1 cellular context compared by ENCODE assay signal in the genomic region with DNA sequence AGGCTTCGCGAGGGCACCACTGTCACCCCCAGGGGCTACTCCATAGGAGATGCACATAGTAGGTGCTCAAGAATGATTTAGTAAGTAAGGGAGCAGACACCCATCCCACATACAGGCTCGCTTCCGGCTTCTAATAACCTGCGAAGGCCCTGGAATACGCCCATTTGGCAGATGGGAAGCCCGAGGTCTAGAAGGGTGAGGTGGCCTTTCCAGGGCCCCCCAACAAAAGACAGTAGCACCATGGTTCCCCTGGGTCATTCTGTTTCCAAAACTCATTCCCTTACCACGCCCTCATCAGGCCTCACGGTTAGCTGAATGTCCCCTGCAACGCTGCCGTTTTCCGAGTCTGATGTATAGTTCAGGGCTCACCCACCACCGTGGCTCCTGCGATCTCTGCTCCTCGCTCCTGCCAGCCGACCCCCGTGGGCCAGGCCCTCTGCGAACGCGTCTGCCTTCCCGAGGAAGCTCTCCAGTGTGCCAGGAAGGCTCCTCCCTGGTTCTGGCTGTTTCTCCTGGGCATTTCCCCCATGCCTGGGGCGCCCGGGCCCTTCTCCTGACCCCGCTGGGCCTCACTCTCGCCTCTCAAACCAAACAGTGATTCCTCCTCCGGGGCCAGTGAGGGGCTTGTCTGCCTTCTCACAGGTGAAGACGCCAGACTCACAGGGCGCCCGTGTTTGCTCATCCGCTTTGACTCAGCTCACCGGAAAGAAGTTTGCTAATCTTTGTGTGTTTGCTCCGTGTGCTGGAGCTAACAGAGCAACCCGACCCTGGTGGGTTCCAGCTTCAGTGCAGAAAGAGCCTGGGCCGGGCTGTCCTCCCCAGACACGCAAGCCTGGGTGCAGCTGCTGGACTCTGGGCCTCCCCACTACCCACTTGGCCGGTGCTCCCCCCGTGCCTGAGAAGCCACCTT.
TF ChIP-seq lines count a peak whose summit lies in the region.

No MANE protein-coding gene starts in this region.

TF ChIP-seq in H1, 55 proteins besides CTCF, POLR2A, EP300 and RAD21:
- no peak for TF ChIP-seq BCL11A (IDR thresholded peaks at IDR 0.05; ENCODE audit: low read depth in 2 of 2, low read length in 2 of 2)
- TF ChIP-seq KDM1A (IDR thresholded peaks at IDR 0.05; ENCODE audit: borderline replicate concordance, low read length) = peak; percentile 26; the same call in 1 of the 2 replicates
